ENCODE assay signal across 24 cellular contexts in genomic region chr6:68951350-68951749, GRCh38.
DNase-seq lines count a peak whose midpoint lies in the region; ATAC-seq, FAIRE-seq and TF ChIP-seq lines count a peak whose summit lies in the region.
"Had no signal": no experiment of that assay in that cellular context is flagged by ENCODE, and none has a peak within 500 bp of the region (broad histone marks: within the 10 kb centered on the region; RNA-seq: fewer than 3 reads in every experiment).

No MANE protein-coding gene starts in this region.

- 9% methylated on average over 10 of the region's 10 CpGs for WGBS in K562 (ENCODE audit: insufficient coverage, low coverage, missing lambda C conversion rate)
- WGBS in stomach, 5 donors = 20 to 44% (median 39%) methylated on average over 10 of the region's 10 CpGs

- H3K4me1 ChIP-seq in cardiac muscle cell (ENCODE audit: low read depth) = peaks cover 6% of the 10 kb centered on the region
- H3K4me1 ChIP-seq in OCI-LY1 (ENCODE audit: insufficient read depth, low read length, severe bottlenecking) = peaks cover 30% of the 10 kb centered on the region
- no peaks in the 10 kb centered on the region for H3K4me1 ChIP-seq in K562 (replicated peaks in 1 of 2; ENCODE audit: control insufficient read depth in 2 of 2, insufficient read depth in 2 of 2, low read length in 2 of 2)
- H3K4me1 ChIP-seq in stomach = no peaks in the 10 kb centered on the region
- H3K4me1 ChIP-seq in effector memory CD4-positive, alpha-beta T cell (ENCODE audit: control insufficient read depth, insufficient read depth, low read length, poor library complexity, severe bottlenecking) = no peaks in the 10 kb centered on the region
- H3K4me1 ChIP-seq in naive thymus-derived CD4-positive, alpha-beta T cell (ENCODE audit: control insufficient read depth in 2 of 2, insufficient read depth in 2 of 2, low read length in 2 of 2) = no peaks in the 10 kb centered on the region

- H3F3A ChIP-seq in OCI-LY1 (ENCODE audit: insufficient read depth, low read length) = 0 out of 2 replicates have a peak, but pooled peaks cover 2% of the 10 kb centered on the region

- H3K27me3 ChIP-seq in cardiac muscle cell (no peaks in the 10 kb centered on the region), OCI-LY1 (ENCODE audit: insufficient read depth, low read length) (no peaks in the 10 kb centered on the region), K562 (ENCODE audit: control insufficient read depth in 2 of 2, insufficient read depth in 2 of 2, low read length in 2 of 2) (no peaks in the 10 kb centered on the region), stomach (no peaks in the 10 kb centered on the region)
- H3K27me3 ChIP-seq in effector memory CD4-positive, alpha-beta T cell (replicated peaks; ENCODE audit: control insufficient read depth, insufficient read depth, low read length, poor library complexity, severe bottlenecking) = no peaks in the 10 kb centered on the region
- H3K27me3 ChIP-seq in naive thymus-derived CD4-positive, alpha-beta T cell (ENCODE audit: control insufficient read depth in 2 of 2, insufficient read depth in 2 of 2, low read length in 2 of 2) = no peaks in the 10 kb centered on the region

- H3K4me3 ChIP-seq in cardiac muscle cell (no peak overlapping the region), OCI-LY1 (ENCODE audit: low read depth, low read length, poor library complexity, severe bottlenecking) (no peak overlapping the region), K562 (no peak overlapping the region), stomach (no peak overlapping the region)
- H3K4me3 ChIP-seq in effector memory CD4-positive, alpha-beta T cell (ENCODE audit: insufficient read depth, low read depth, low read length, poor library complexity, severe bottlenecking) = no peak overlapping the region
- H3K4me3 ChIP-seq in naive thymus-derived CD4-positive, alpha-beta T cell (ENCODE audit: low read length) = no peak overlapping the region

- H3K9ac ChIP-seq in OCI-LY1 (ENCODE audit: low read length) (no peak overlapping the region), K562 (ENCODE audit: insufficient read depth in 1 of 2, low read depth in 2 of 2, low read length in 2 of 2) (no peak overlapping the region)

- intact Hi-C loops in left cardiac atrium (cut with DNase I) = no loop called here
- intact Hi-C loops in K562 (cut with micrococcal nuclease) = no loop called here
- intact Hi-C loops in stomach (cut with DNase I; ENCODE audit: low total_unique reads) = no loop called here
- intact Hi-C loops in naive thymus-derived CD4-positive, alpha-beta T cell (cut with micrococcal nuclease) = no loop called here

- in situ Hi-C loops in K562 (cut with MboI) = loop anchor here (25.0 kb wide), 1 partner anchor 314 kb away; the partner anchor contains the start of gene ADGRB3

- BruUV-seq in K562 (replicated peaks; lab: Mats Ljungman, UMichigan) = no TSS peak

- H3K9me2 ChIP-seq in OCI-LY1 (ENCODE audit: low read depth, low read length) = no peaks in the 10 kb centered on the region

- no peaks in the 10 kb centered on the region for H3K4me1 Mint-ChIP-seq in naive thymus-derived CD4-positive, alpha-beta T cell
- H3K4me1 Mint-ChIP-seq: CD14-positive monocyte had no signal

- no peak for TF ChIP-seq RAD21 in K562 (CRISPR knock-in tag; conservative IDR thresholded peaks at IDR 0.05 in 1 of 2, IDR thresholded peaks at IDR 0.05 in 1 of 2)

- H3K9me3 ChIP-seq in cardiac muscle cell (ENCODE audit: low read depth) (no peaks in the 10 kb centered on the region), OCI-LY1 (ENCODE audit: low read length) (no peaks in the 10 kb centered on the region), K562 (replicated peaks; ENCODE audit: control insufficient read depth, insufficient read depth, low read depth, low read length) (no peaks in the 10 kb centered on the region), stomach (no peaks in the 10 kb centered on the region)
- H3K9me3 ChIP-seq in effector memory CD4-positive, alpha-beta T cell (ENCODE audit: control insufficient read depth, low read length) = no peaks in the 10 kb centered on the region
- H3K9me3 ChIP-seq in naive thymus-derived CD4-positive, alpha-beta T cell (ENCODE audit: control insufficient read depth in 2 of 3, low read length in 3 of 3) = no peaks in the 10 kb centered on the region

- TF ChIP-seq CTCF in cardiac muscle cell (IDR thresholded peaks at IDR 0.05; ENCODE audit: low read depth, low read length) (no peak), OCI-LY1 (IDR thresholded peaks at IDR 0.05; ENCODE audit: low read length) (no peak), K562 (IDR thresholded peaks at IDR 0.05 in 2 of 3, conservative IDR thresholded peaks at IDR 0.05 in 1 of 3; ENCODE audit: insufficient read depth in 2 of 3, low read depth in 1 of 3, low read length in 3 of 3) (no peak), stomach (IDR thresholded peaks at IDR 0.05) (no peak)

- CTCF ChIA-PET in K562 (lab: Yijun Ruan, JAX; ENCODE audit: low intra/inter-chr PET ratio) = no interaction called here
- CTCF ChIA-PET in naive thymus-derived CD4-positive, alpha-beta T cell (lab: Charles Lee) = no interaction called here

- no peaks in the 10 kb centered on the region for H3K9me1 ChIP-seq in K562 (ENCODE audit: control insufficient read depth, insufficient read depth, low read length)

- POLR2A ChIA-PET in K562 (lab: Yijun Ruan, JAX) = interaction anchor here (0.7 kb wide), 1 partner anchor 89 kb away, joined by 3 read pairs; no protein-coding TSS in a partner anchor
- POLR2A ChIA-PET in naive thymus-derived CD4-positive, alpha-beta T cell (lab: Charles Lee) = no interaction called here

- TF ChIP-seq POLR2A in K562 (conservative IDR thresholded peaks at IDR 0.05) (no peak), stomach (IDR thresholded peaks at IDR 0.05) (no peak)

- H3K27ac ChIP-seq in cardiac muscle cell (peak overlapping the region; percentile 58), OCI-LY1 (ENCODE audit: low read depth, low read length, poor library complexity, severe bottlenecking) (no peak overlapping the region), K562 (ENCODE audit: extremely low read depth, low read depth, low read length) (no peak overlapping the region), stomach (no peak overlapping the region)
- no peak overlapping the region for H3K27ac ChIP-seq in effector memory CD4-positive, alpha-beta T cell (ENCODE audit: insufficient read depth, low read length, poor library complexity, severe bottlenecking)
- no peak overlapping the region for H3K27ac ChIP-seq in naive thymus-derived CD4-positive, alpha-beta T cell (ENCODE audit: low read depth, low read length)

- H3K9me3 Mint-ChIP-seq in naive thymus-derived CD4-positive, alpha-beta T cell = peaks cover 0 to 3% (median 0%) of the 10 kb centered on the region in 11 donors
- H3K9me3 Mint-ChIP-seq: CD14-positive monocyte had no signal

- H4K20me1 ChIP-seq in OCI-LY1 (ENCODE audit: insufficient read depth, low read length) = no peaks in the 10 kb centered on the region
- H4K20me1 ChIP-seq in K562 (replicated peaks; ENCODE audit: control insufficient read depth, insufficient read depth, low read length) = no peaks in the 10 kb centered on the region

- no peak for ATAC-seq in left cardiac atrium
- ATAC-seq in K562 = no peak
- no peak for ATAC-seq in naive thymus-derived CD4-positive, alpha-beta T cell

- no peaks in the 10 kb centered on the region for H3K36me3 ChIP-seq in cardiac muscle cell
- H3K36me3 ChIP-seq in OCI-LY1 (ENCODE audit: insufficient read depth, low read length) = no peaks in the 10 kb centered on the region
- no peaks in the 10 kb centered on the region for H3K36me3 ChIP-seq in K562 (ENCODE audit: control insufficient read depth, insufficient read depth, low read length)
- no peaks in the 10 kb centered on the region for H3K36me3 ChIP-seq in stomach
- no peaks in the 10 kb centered on the region for H3K36me3 ChIP-seq in effector memory CD4-positive, alpha-beta T cell (ENCODE audit: control insufficient read depth, insufficient read depth, low read length)
- H3K36me3 ChIP-seq in naive thymus-derived CD4-positive, alpha-beta T cell (ENCODE audit: control insufficient read depth in 2 of 3, insufficient read depth in 3 of 3, low read length in 3 of 3) = no peaks in the 10 kb centered on the region

- no peak for FAIRE-seq in K562 (lab: Jason Lieb, UNC)
- FAIRE-seq: D721Med, GM18507, HTR-8/SVneo had no signal

- no peaks in the 10 kb centered on the region for H3K79me2 ChIP-seq in OCI-LY1 (ENCODE audit: insufficient read depth, low read length)
- H3K79me2 ChIP-seq in K562 (ENCODE audit: control insufficient read depth, insufficient read depth, low read length) = no peaks in the 10 kb centered on the region

- DNase-seq in cardiac muscle cell (ENCODE audit: low read depth in 1 of 2, low spot score in 1 of 2) (peak in 1 of 2 donors; percentile 31), left cardiac atrium (no peak), K562 (ENCODE audit: extremely low read depth in 1 of 4, low spot score in 3 of 4) (peak in 1 of 4 experiments; percentile 9), stomach (no peak)
- no peak for DNase-seq in effector memory CD4-positive, alpha-beta T cell
- no peak for DNase-seq in activated T-cell treated with anti-CD3 and anti-CD28 coated beads, Interleukin-2, amount 50 U/mL, for 48 hours
- DNase-seq in naive thymus-derived CD4-positive, alpha-beta T cell = no peak
- DNase-seq: 8988T, AML-193, DMS53, GDM1, GOT3, HCEC 1CT, IMR-90, NCI-H1417 treated with DMSO at 0.1 percent for 48 hours, NCI-H187, NCI-H510A treated with DMSO at 0.1 percent for 48 hours, NCI-H748 treated with DMSO at 0.1 percent for 48 hours, Right ventricle myocardium superior had no signal

- H3K27me3 Mint-ChIP-seq in naive thymus-derived CD4-positive, alpha-beta T cell = no peaks in the 10 kb centered on the region

- TF ChIP-seq EP300 in K562 (IDR thresholded peaks at IDR 0.05; ENCODE audit: low read length) (no peak), stomach (IDR thresholded peaks at IDR 0.05) (no peak)

- H3K36me3 Mint-ChIP-seq in naive thymus-derived CD4-positive, alpha-beta T cell = no peaks in the 10 kb centered on the region
- H3K36me3 Mint-ChIP-seq: CD14-positive monocyte had no signal

- H2AFZ ChIP-seq in OCI-LY1 (ENCODE audit: low read length) (peak overlapping the region; percentile 74), K562 (ENCODE audit: low read depth, low read length) (no peak overlapping the region)

- no peak overlapping the region for H3K4me3 Mint-ChIP-seq in naive thymus-derived CD4-positive, alpha-beta T cell
- H3K4me3 Mint-ChIP-seq: CD14-positive monocyte had no signal

- H3K27ac Mint-ChIP-seq in naive thymus-derived CD4-positive, alpha-beta T cell = no peak overlapping the region
- H3K27ac Mint-ChIP-seq: CD14-positive monocyte had no signal

- H3K4me2 ChIP-seq in OCI-LY1 (ENCODE audit: low read length) = no peak overlapping the region
- H3K4me2 ChIP-seq in K562 (ENCODE audit: insufficient read depth, low read length) = no peak overlapping the region
